Comparison of ENCODE assay signal across 9 cellular contexts in genomic region chr4:2281575-2282343, GRCh38. TPM values are rescaled to one million over a fixed set of nuclear protein-coding genes. Genes with fewer than 3 reads are reported as not detected.
DNase-seq lines count a peak whose midpoint lies in the region; ATAC-seq and TF ChIP-seq lines count a peak whose summit lies in the region.
"Had no signal": no experiment of that assay in that cellular context is flagged by ENCODE, and none has a peak within 500 bp of the region (broad histone marks: within the 10 kb centered on the region; RNA-seq: fewer than 3 reads in every experiment).

No MANE protein-coding gene starts in this region.

- H3K27ac ChIP-seq in KOPT-K1 (ENCODE audit: low read depth, low read length, poor library complexity, severe bottlenecking): peak overlapping the region; percentile 100
- H3K27ac ChIP-seq in right lobe of liver: no peak overlapping the region
- H3K27ac ChIP-seq in caudate nucleus (ENCODE audit: low read depth, low read length): no peak overlapping the region
- H3K27ac ChIP-seq: 22Rv1 had no signal

- peak in 2 of 4 donors; percentile 8 to 9 for TF ChIP-seq CTCF in right lobe of liver (IDR thresholded peaks at IDR 0.05)

- ATAC-seq in right lobe of liver: peak; percentile 29 to 48 (median 40)

- H3K36me3 ChIP-seq in KOPT-K1 (ENCODE audit: insufficient read depth, low read length): no peaks in the 10 kb centered on the region
- no peaks in the 10 kb centered on the region for H3K36me3 ChIP-seq in right lobe of liver

- no peaks in the 10 kb centered on the region for H3K27me3 ChIP-seq in right lobe of liver

- no peaks in the 10 kb centered on the region for H3K9me3 ChIP-seq in KOPT-K1 (ENCODE audit: insufficient read depth, low read length, poor library complexity, severe bottlenecking)
- H3K9me3 ChIP-seq in right lobe of liver: no peaks in the 10 kb centered on the region

- 68% methylated on average over 8 of the region's 10 CpGs for WGBS in right lobe of liver (ENCODE audit: insufficient coverage, low coverage, low lambda C conversion rate, missing lambda C conversion rate)

- no peaks in the 10 kb centered on the region for H3K4me1 ChIP-seq in right lobe of liver

- intact Hi-C loops in right lobe of liver (cut with DNase I): no loop called here

- TF ChIP-seq POLR2A in right lobe of liver (IDR thresholded peaks at IDR 0.05): no peak

- no peak overlapping the region for H3K4me3 ChIP-seq in right lobe of liver

- peak; percentile 24 for DNase-seq in DMS 273 (lab: John Stamatoyannopoulos, UW; ENCODE audit: unreplicated experiment)
- no peak for DNase-seq in DMS 273 treated with DMSO at 0.1 percent for 48 hours (lab: John Stamatoyannopoulos, UW)
- DNase-seq in activated T-cell treated with anti-CD3 and anti-CD28 coated beads for 24 hours (ENCODE audit: low read depth): peak; percentile 49
- DNase-seq in right lobe of liver: peak in 2 of 3 donors; percentile 16 to 41
- no peak for DNase-seq in caudate nucleus (lab: John Stamatoyannopoulos, UW)
- DNase-seq in iPS-NIHi7 (ENCODE audit: extremely low spot score): no peak
- DNase-seq in putamen (ENCODE audit: low spot score): no peak

RNA-seq across cellular contexts. Expression of gene MXD4, which starts 19.9 kb away (rescaled TPM):
- 10 to 100 TPM; 17.8 to 23.0 (median 19.7) TPM for total RNA-seq in right lobe of liver

RNA-seq across cellular contexts. Expression of gene HAUS3, which starts 39.8 kb away (rescaled TPM):
- 1 to 10 TPM; 3.5 to 5.1 (median 4.6) TPM for total RNA-seq in right lobe of liver

RNA-seq across cellular contexts. Expression of gene POLN, which starts 39.8 kb away (rescaled TPM):
- 1 to 10 TPM in 4 of 6 experiments, under 1 TPM in 2; 0.87 to 2.5 (median 1.4) TPM for total RNA-seq in right lobe of liver

Comparison
In these comparisons a context has a peak if more than half of its experiments do, and no peak if none do; other contexts are left out.
1. DNase-seq: peak in DMS 273 (single experiment), activated T-cell treated with anti-CD3 and anti-CD28 coated beads for 24 hours (single experiment) and right lobe of liver (2 of 3); none in DMS 273 treated with DMSO at 0.1 percent for 48 hours (single experiment), caudate nucleus (0 of 61), iPS-NIHi7 (single experiment) and putamen (single experiment).